ENCODE assay signal across 8 cellular contexts in the genomic region with DNA sequence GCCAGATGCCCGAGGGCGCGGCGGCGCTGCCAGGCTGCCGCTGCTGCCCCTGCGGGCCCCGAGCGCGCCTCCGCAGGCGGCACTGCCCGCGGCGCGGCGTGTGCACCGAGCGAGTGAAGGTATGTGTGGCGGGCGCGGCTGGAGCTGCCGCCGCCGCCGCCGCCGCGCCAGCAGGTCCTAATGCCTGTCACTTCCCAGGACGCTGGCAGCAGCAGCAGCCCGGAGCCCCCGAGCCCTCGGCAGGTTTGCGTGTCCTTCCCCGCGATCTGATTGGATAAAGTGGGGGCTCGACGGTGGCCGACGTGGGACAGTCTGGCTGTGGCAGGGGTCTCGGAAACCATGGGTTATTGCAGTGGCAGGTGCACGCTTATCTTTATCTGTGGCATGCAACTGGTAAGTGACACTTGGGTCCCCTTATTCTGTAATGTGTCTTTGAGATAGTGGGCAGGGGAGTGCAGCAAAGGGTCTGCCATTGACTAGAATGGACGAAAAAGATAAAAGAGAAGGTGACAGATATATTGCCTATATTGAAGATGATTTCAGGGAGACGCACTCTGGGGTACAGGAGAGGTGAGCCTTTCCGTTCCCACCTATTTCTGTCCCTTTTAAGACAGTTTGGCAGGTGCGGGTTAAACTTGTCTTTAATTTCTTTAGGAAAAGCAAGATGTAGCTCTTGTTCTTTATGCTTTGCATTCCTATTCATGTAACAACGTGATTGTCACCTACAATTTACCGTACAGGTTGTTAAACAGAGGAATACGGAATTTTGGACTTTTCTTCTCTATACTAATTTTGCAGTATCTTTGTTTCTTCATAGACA. TPM values are rescaled to one million over a fixed set of nuclear protein-coding genes. Genes with fewer than 3 reads are reported as not detected.
DNase-seq lines count a peak whose midpoint lies in the region; ATAC-seq, FAIRE-seq and TF ChIP-seq lines count a peak whose summit lies in the region.

A gene (plus strand): TSS at position 4 of the 820 bp plus-strand sequence.

- CTCF ChIA-PET in T-cell (lab: Charles Lee), result no interaction called here

- H3K27ac ChIP-seq in esophagus (ENCODE audit: low read depth in 2 of 2, low read length in 1 of 2), result no peak within 1 kb of the TSS
- H3K27ac ChIP-seq in uterus, result no peak within 1 kb of the TSS

- H3K27me3 Mint-ChIP-seq in T-cell, result peaks cover 38 to 46% of the 10 kb centered on the region in 2 donors

- H3K27me3 ChIP-seq in esophagus (ENCODE audit: control insufficient read depth in 1 of 2, insufficient read depth in 2 of 2, low read length in 2 of 2), result peaks cover 7 to 17% of the 10 kb centered on the region in 2 donors
- peaks cover 0 to 28% of the 10 kb centered on the region in 2 donors for H3K27me3 ChIP-seq in uterus

- no peak for TF ChIP-seq CTCF in uterus (IDR thresholded peaks at IDR 0.05)

- H3K36me3 ChIP-seq in esophagus (ENCODE audit: control insufficient read depth in 2 of 2, insufficient read depth in 2 of 2, low read length in 1 of 2) (no peaks in the 10 kb centered on the region), uterus (no peaks in the 10 kb centered on the region)

- H3K9me3 Mint-ChIP-seq in T-cell, result no peaks in the 10 kb centered on the region

- ATAC-seq in GM19397 (IDR thresholded peaks at IDR 0.05; ENCODE audit: unreplicated experiment) (peak; percentile 27), T-cell (replicated peaks in 1 of 4) (no peak)

- peak within 1 kb of the TSS; percentile 43 to 78 (median 68) for H3K4me3 Mint-ChIP-seq in T-cell

- peaks cover 0 to 6% of the 10 kb centered on the region in 2 donors for H3K4me1 ChIP-seq in esophagus (ENCODE audit: control insufficient read depth in 2 of 2, insufficient read depth in 2 of 2, low read length in 1 of 2)
- no peaks in the 10 kb centered on the region for H3K4me1 ChIP-seq in uterus

- H3K4me1 Mint-ChIP-seq in T-cell, result peaks cover 14 to 15% (median 15%) of the 10 kb centered on the region in 3 donors

- H3K9me3 ChIP-seq in esophagus (ENCODE audit: control insufficient read depth in 2 of 2, insufficient read depth in 1 of 2, low read depth in 1 of 2, low read length in 1 of 2) (no peaks in the 10 kb centered on the region), uterus (no peaks in the 10 kb centered on the region)

- no peaks in the 10 kb centered on the region for H3K36me3 Mint-ChIP-seq in T-cell

- H3K27ac Mint-ChIP-seq in T-cell, result no peak within 1 kb of the TSS

- peak within 1 kb of the TSS; percentile 41 for H3K4me3 ChIP-seq in esophagus (ENCODE audit: low read depth in 1 of 2, low read length in 2 of 2)
- peak within 1 kb of the TSS; percentile 22 to 30 for H3K4me3 ChIP-seq in uterus

- POLR2A ChIA-PET in T-cell (lab: Charles Lee), result no interaction called here

- intact Hi-C loops in uterus (cut with DNase I; ENCODE audit: low total_unique reads), result no loop called here

- peak; percentile 80 for DNase-seq in COLO668 (lab: John Stamatoyannopoulos, UW; ENCODE audit: unreplicated experiment)
- DNase-seq in HT1080 (ENCODE audit: low read depth), result peak; percentile 18
- peak in 1 of 34 experiments; percentile 0 for DNase-seq in T-cell
- DNase-seq in myocyte (ENCODE audit: low read depth), result peak; percentile 34
- no peak for DNase-seq in uterus
- DNase-seq in H54 (ENCODE audit: insufficient read length, low spot score), result no peak

- WGBS in esophagus, 2 donors, result 3% methylated on average over 37 to 49 of the region's 49 CpGs

- FAIRE-seq in H54 (lab: Jason Lieb, UNC), result no peak

- no peak for TF ChIP-seq POLR2A in uterus (IDR thresholded peaks at IDR 0.05)
- TF ChIP-seq POLR2A in H54 (IDR thresholded peaks at IDR 0.05; ENCODE audit: low read depth, low read length), result no peak

RNA-seq across cellular contexts. Expression of the gene that starts here (rescaled TPM):
- not detected in 2 replicates for total RNA-seq in HT1080 (2014; rRNA removed; shearing (Covaris generic))
- polyA plus RNA-seq in HT1080 (2015; cell fraction: cytosol; rRNA removed), result not detected in 2 replicates
- not detected in 2 replicates for polyA plus RNA-seq in HT1080 (2015; cell fraction: nucleus; rRNA removed)
- total RNA-seq in T-cell, result under 1 TPM in 1 of 5 donors, not detected in 4; 0.13 TPM
- under 1 TPM in 1 of 2 donors, not detected in 1; 0.02 TPM for polyA plus RNA-seq in esophagus
- total RNA-seq in myocyte, result 0.05 and 0.37 TPM in 2 replicates
- 4.3 TPM for polyA plus RNA-seq in myocyte (2012)
- total RNA-seq in uterus, result 1 to 10 TPM in 2 of 4 donors, under 1 TPM in 1, not detected in 1; 0.59 to 1.1 (median 1.0) TPM

Comparison
In these comparisons a context has a peak if more than half of its experiments do, and no peak if none do; other contexts are left out.
1. Peak in DNase-seq in HT1080; RNA of the gene not detected or under 1 TPM.
2. DNase-seq: peak in COLO668 (single experiment) and myocyte (single experiment); none in uterus (0 of 2) and H54 (single experiment).